20 cellular contexts compared by ENCODE assay signal in the genomic region with DNA sequence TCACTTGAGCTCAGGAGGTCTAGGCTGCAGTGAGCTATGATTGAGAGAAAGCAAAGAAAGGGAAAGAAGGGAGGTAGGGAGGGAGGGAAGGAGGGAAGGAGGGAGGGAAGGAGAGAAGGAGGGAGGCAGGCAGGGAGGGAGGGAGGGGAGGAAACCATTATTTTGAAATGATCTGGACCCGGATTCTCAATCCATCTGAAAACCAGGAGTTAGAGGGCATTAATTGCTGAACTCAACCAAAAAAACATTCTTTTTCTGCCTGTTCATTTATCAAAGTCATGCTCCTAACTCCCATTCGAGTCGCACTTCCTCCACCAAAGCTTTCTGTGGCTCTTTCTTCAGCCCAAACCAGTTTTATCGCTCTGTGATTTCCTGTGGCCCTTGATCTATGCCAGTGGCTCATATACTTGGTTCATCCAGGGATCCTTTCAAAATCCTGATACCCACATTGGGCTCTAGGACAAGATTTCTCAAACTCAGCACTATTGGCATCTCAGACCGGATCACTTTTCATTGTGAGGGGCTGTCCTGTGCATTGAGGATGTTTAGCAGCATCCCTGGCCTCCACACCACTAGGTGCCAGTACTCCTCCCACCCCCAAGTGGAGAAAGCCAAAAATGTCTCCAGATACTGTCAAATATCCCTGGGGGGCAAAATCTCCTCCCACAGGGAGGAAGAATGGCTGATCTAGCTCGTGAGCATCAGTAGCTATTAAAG. TPM values are rescaled to one million over a fixed set of nuclear protein-coding genes. Genes with fewer than 3 reads are reported as not detected.
DNase-seq lines count a peak whose midpoint lies in the region; ATAC-seq and TF ChIP-seq lines count a peak whose summit lies in the region.
"Had no signal": no experiment of that assay in that cellular context is flagged by ENCODE, and none has a peak within 500 bp of the region (broad histone marks: within the 10 kb centered on the region; RNA-seq: fewer than 3 reads in every experiment).

No MANE protein-coding gene starts in this region.

- H2AK5ac ChIP-seq in IMR-90 (ENCODE audit: low read depth, low read length), result 0 out of 2 replicates have a peak overlapping the region, but pooled peaks have one; percentile 25

- H3K14ac ChIP-seq in IMR-90 (replicated peaks; ENCODE audit: low read depth, low read length), result no peak overlapping the region

- no peak overlapping the region for H3K23ac ChIP-seq in IMR-90 (ENCODE audit: low read depth, low read length)

- H3K27ac ChIP-seq in BLaER1 treated with 17β-estradiol and CSF1 and Interleukin-3, amounts not matched to agents 10 nM and 100 nM, result peak overlapping the region in 1 of 11 experiments; percentile 43; a peak in 1 of 22 replicates
- H3K27ac ChIP-seq in IMR-90 (ENCODE audit: insufficient read depth, low read length) (no peak overlapping the region), Panc1 (ENCODE audit: low read length) (no peak overlapping the region), prostate gland (no peak overlapping the region), tibial nerve (no peak overlapping the region)
- no peak overlapping the region for H3K27ac ChIP-seq in CD4-positive, alpha-beta memory T cell (ENCODE audit: low read depth, low read length)
- H3K27ac ChIP-seq: esophagus squamous epithelium, tibial artery had no signal

- TF ChIP-seq RAD21 in IMR-90 (IDR thresholded peaks at IDR 0.05; ENCODE audit: low read length), result no peak

- H3K9me3 Mint-ChIP-seq in CD4-positive, alpha-beta memory T cell, result no peaks in the 10 kb centered on the region
- H3K9me3 Mint-ChIP-seq: activated T-helper 17 cell treated with anti-CD3 and anti-CD28 coated beads, Interleukin-2, amount 50 U/mL, for 72 hours had no signal

- no peak for TF ChIP-seq EP300 in tibial nerve (IDR thresholded peaks at IDR 0.05)

- H3K79me1 ChIP-seq in IMR-90 (ENCODE audit: low read depth in 1 of 2, low read length in 2 of 2), result peaks cover 17% of the 10 kb centered on the region in 2 experiments

- no peak overlapping the region for H2BK120ac ChIP-seq in IMR-90 (ENCODE audit: low read depth, low read length)

- CTCF ChIA-PET in IMR-90 (lab: Yijun Ruan, JAX), result interaction anchor here (0.7 kb wide), 1 partner anchor 63 kb away, joined by 3 read pairs; no protein-coding TSS in a partner anchor
- CTCF ChIA-PET in Panc1 (lab: Charles Lee), result interaction anchor here (0.8 to 0.9 kb wide), 2 partner anchors 50 to 210 kb away, joined by 3 to 4 read pairs; no protein-coding TSS in a partner anchor
- CTCF ChIA-PET in CD4-positive, alpha-beta memory T cell (lab: Charles Lee; ENCODE audit: partially characterized antibody), result interaction anchor here (1.8 kb wide), 1 partner anchor 8 kb away, joined by 5 read pairs; no protein-coding TSS in a partner anchor

- in situ Hi-C loops in IMR-90 (cut with MboI; ENCODE audit: low sequenced_read_pairs), result no loop called here
- in situ Hi-C loops in Panc1 (cut with HindIII; ENCODE audit: low pct_unique_long_range_greater_than_20kb, low sequenced_read_pairs), result no loop called here

- no peak overlapping the region for H4K5ac ChIP-seq in IMR-90 (ENCODE audit: low read depth, low read length)

- dilution Hi-C loops in IMR-90 (cut with HindIII; ENCODE audit: low sequenced_read_pairs, unreplicated experiment), result no loop called here

- no peak overlapping the region for H2AFZ ChIP-seq in IMR-90 (replicated peaks; ENCODE audit: low read length, poor library complexity)

- no peak for TF ChIP-seq CTCF in IMR-90 (conservative IDR thresholded peaks at IDR 0.05; ENCODE audit: low read depth, low read length)
- peak; percentile 30 for TF ChIP-seq CTCF in Panc1 (IDR thresholded peaks at IDR 0.05)
- TF ChIP-seq CTCF in kidney epithelial cell (IDR thresholded peaks at IDR 0.05; ENCODE audit: insufficient read depth, low read length, poor library complexity, severe bottlenecking), result peak; percentile 9
- no peak for TF ChIP-seq CTCF in prostate gland (IDR thresholded peaks at IDR 0.05)
- no peak for TF ChIP-seq CTCF in tibial nerve (IDR thresholded peaks at IDR 0.05)

- H3K27me3 ChIP-seq in BLaER1 treated with 17β-estradiol and CSF1 and Interleukin-3, amounts not matched to agents 10 nM and 100 nM, result no peaks in the 10 kb centered on the region
- H3K27me3 ChIP-seq in IMR-90 (ENCODE audit: control insufficient read depth, insufficient read depth, low read length), result no peaks in the 10 kb centered on the region
- H3K27me3 ChIP-seq in Panc1 (ENCODE audit: control insufficient read depth, insufficient read depth, low read length), result no peaks in the 10 kb centered on the region
- H3K27me3 ChIP-seq in kidney epithelial cell (ENCODE audit: control insufficient read depth, insufficient read depth, low read length), result no peaks in the 10 kb centered on the region
- H3K27me3 ChIP-seq in prostate gland (replicated peaks; ENCODE audit: insufficient read depth), result no peaks in the 10 kb centered on the region
- no peaks in the 10 kb centered on the region for H3K27me3 ChIP-seq in tibial nerve
- H3K27me3 ChIP-seq in CD4-positive, alpha-beta memory T cell (ENCODE audit: insufficient read depth, low read length), result no peaks in the 10 kb centered on the region
- H3K27me3 ChIP-seq: esophagus squamous epithelium, tibial artery had no signal

- peaks cover 16 to 36% (median 28%) of the 10 kb centered on the region in 10 experiments for H3K4me1 ChIP-seq in BLaER1 treated with 17β-estradiol and CSF1 and Interleukin-3, amounts not matched to agents 10 nM and 100 nM
- H3K4me1 ChIP-seq in IMR-90 (ENCODE audit: control insufficient read depth, insufficient read depth, low read length) (peaks cover 11% of the 10 kb centered on the region), Panc1 (ENCODE audit: control insufficient read depth, insufficient read depth, low read length) (peaks cover 31% of the 10 kb centered on the region), prostate gland (replicated peaks) (no peaks in the 10 kb centered on the region), tibial nerve (peaks cover 0 to 32% (median 9%) of the 10 kb centered on the region in 4 donors)
- no peaks in the 10 kb centered on the region for H3K4me1 ChIP-seq in CD4-positive, alpha-beta memory T cell (ENCODE audit: insufficient read depth, low read length)

- H3K4me1 Mint-ChIP-seq in CD4-positive, alpha-beta memory T cell, result no peaks in the 10 kb centered on the region
- H3K4me1 Mint-ChIP-seq: activated CD4-positive, alpha-beta T cell treated with anti-CD3 and anti-CD28 coated beads for 36 hours; activated T-helper 17 cell treated with anti-CD3 and anti-CD28 coated beads, Interleukin-2, amount 50 U/mL, for 72 hours had no signal

- H3K9ac ChIP-seq in BLaER1 treated with 17β-estradiol and CSF1 and Interleukin-3, amounts not matched to agents 10 nM and 100 nM, result no peak overlapping the region
- H3K9ac ChIP-seq in IMR-90 (ENCODE audit: low read depth, low read length), result no peak overlapping the region

- H3K4me2 ChIP-seq in BLaER1 treated with 17β-estradiol and CSF1 and Interleukin-3, amounts not matched to agents 10 nM and 100 nM, result peak overlapping the region; percentile 3 to 61 (median 39); a peak in 19 of 22 replicates
- no peak overlapping the region for H3K4me2 ChIP-seq in IMR-90 (ENCODE audit: low read depth, low read length)

- no peak overlapping the region for H2AK9ac ChIP-seq in IMR-90 (replicated peaks; ENCODE audit: low read depth, low read length, poor library complexity)

- POLR2A ChIA-PET in IMR-90 (lab: Charles Lee; ENCODE audit: unreplicated experiment) (no interaction called here), Panc1 (lab: Charles Lee) (no interaction called here)
- POLR2A ChIA-PET in CD4-positive, alpha-beta memory T cell (lab: Charles Lee; ENCODE audit: partially characterized antibody), result no interaction called here

- no peak overlapping the region for H2BK20ac ChIP-seq in IMR-90 (ENCODE audit: low read depth, low read length)

- H3K9me3 ChIP-seq in BLaER1 treated with 17β-estradiol and CSF1 and Interleukin-3, amounts not matched to agents 10 nM and 100 nM (replicated peaks in 1 of 11), result no peaks in the 10 kb centered on the region
- H3K9me3 ChIP-seq in IMR-90 (ENCODE audit: control insufficient read depth, insufficient read depth, low read length) (no peaks in the 10 kb centered on the region), Panc1 (ENCODE audit: control insufficient read depth, insufficient read depth, low read depth, low read length) (no peaks in the 10 kb centered on the region), prostate gland (no peaks in the 10 kb centered on the region), tibial nerve (no peaks in the 10 kb centered on the region)
- H3K9me3 ChIP-seq in CD4-positive, alpha-beta memory T cell (ENCODE audit: control insufficient read depth in 1 of 2, low read length in 2 of 2), result no peaks in the 10 kb centered on the region
- H3K9me3 ChIP-seq: esophagus squamous epithelium, tibial artery had no signal

- no peak overlapping the region for H3K4ac ChIP-seq in IMR-90 (ENCODE audit: low read depth, low read length)

- no peak overlapping the region for H3K56ac ChIP-seq in IMR-90 (ENCODE audit: extremely low read depth, insufficient read depth, low read length)

- DNase-seq in IMR-90, result no peak
- no peak for DNase-seq in Panc1 (ENCODE audit: low read depth, low spot score)
- no peak for DNase-seq in kidney epithelial cell (ENCODE audit: low read depth)
- DNase-seq in cortex of kidney (lab: John Stamatoyannopoulos, UW), result no peak
- DNase-seq in prostate gland (ENCODE audit: low spot score), result no peak
- no peak for DNase-seq in tibial nerve (ENCODE audit: low spot score in 2 of 2)
- no peak for DNase-seq in CD4-positive, alpha-beta memory T cell
- DNase-seq: activated CD4-positive, alpha-beta T cell treated with anti-CD3 and anti-CD28 coated beads for 36 hours; effector memory CD4-positive, alpha-beta T cell; esophagus squamous epithelium; midbrain; NCI-H1930; small intestine; stimulated activated CD4-positive, alpha-beta T cell treated with anti-CD3 and anti-CD28 coated beads, Interleukin-2, amount 100 ng/mL, for 48 hours; stimulated activated naive CD8-positive, alpha-beta T cell treated with anti-CD3 and anti-CD28 coated beads, Interleukin-15, Interleukin-2, amounts not matched to agents 100 U/mL and 50 U/mL, for 24 hours; T-helper 9 cell; tibial artery had no signal

- no peak overlapping the region for H4K8ac ChIP-seq in IMR-90 (ENCODE audit: low read depth in 2 of 2, low read length in 2 of 2)

- H3K4me3 Mint-ChIP-seq in CD4-positive, alpha-beta memory T cell, result no peak overlapping the region
- H3K4me3 Mint-ChIP-seq: activated CD4-positive, alpha-beta T cell treated with anti-CD3 and anti-CD28 coated beads for 36 hours; activated naive CD8-positive, alpha-beta T cell; activated T-helper 17 cell treated with anti-CD3 and anti-CD28 coated beads, Interleukin-2, amount 50 U/mL, for 72 hours had no signal

- no peaks in the 10 kb centered on the region for H3K36me3 ChIP-seq in BLaER1 treated with 17β-estradiol and CSF1 and Interleukin-3, amounts not matched to agents 10 nM and 100 nM
- H3K36me3 ChIP-seq in IMR-90 (ENCODE audit: control insufficient read depth, insufficient read depth, low read length) (no peaks in the 10 kb centered on the region), Panc1 (ENCODE audit: control insufficient read depth, insufficient read depth, low read length) (no peaks in the 10 kb centered on the region), kidney epithelial cell (ENCODE audit: control insufficient read depth, insufficient read depth, low read length) (no peaks in the 10 kb centered on the region), prostate gland (no peaks in the 10 kb centered on the region), tibial nerve (no peaks in the 10 kb centered on the region)
- H3K36me3 ChIP-seq in CD4-positive, alpha-beta memory T cell (ENCODE audit: insufficient read depth, low read length), result no peaks in the 10 kb centered on the region
- H3K36me3 ChIP-seq: esophagus squamous epithelium, tibial artery had no signal

- H2BK5ac ChIP-seq in IMR-90 (ENCODE audit: low read depth, low read length, poor library complexity, severe bottlenecking), result no peak overlapping the region

- no peak overlapping the region for H3K18ac ChIP-seq in IMR-90 (ENCODE audit: low read depth, low read length)

- no TSS peak for BruUV-seq in IMR-90 (replicated peaks; lab: Mats Ljungman, UMichigan)
- no TSS peak for BruUV-seq in Panc1 (replicated peaks; lab: Mats Ljungman, UMichigan)

- ATAC-seq in IMR-90 (ENCODE audit: low read depth), result no peak
- ATAC-seq in Panc1, result no peak
- ATAC-seq: activated CD4-positive, alpha-beta T cell treated with anti-CD3 and anti-CD28 coated beads for 36 hours; activated T-helper 17 cell treated with anti-CD3 and anti-CD28 coated beads, Interleukin-2, amount 50 U/mL, for 72 hours; stimulated activated naive CD8-positive, alpha-beta T cell treated with anti-CD3 and anti-CD28 coated beads, Interleukin-15, Interleukin-2, amounts not matched to agents 100 U/mL and 50 U/mL, for 24 hours had no signal

- H3K27me3 Mint-ChIP-seq in CD4-positive, alpha-beta memory T cell, result peaks cover 0 to 16% of the 10 kb centered on the region in 2 donors
- H3K27me3 Mint-ChIP-seq: activated naive CD8-positive, alpha-beta T cell had no signal

- WGBS in IMR-90 (ENCODE audit: extremely low coverage in 2 of 2, insufficient read length in 1 of 2), 2 experiments, result 100% methylated on average over 1 of the region's 6 CpGs; no CpG with 5 or more reads in 1 of the 2 experiments
- 72% methylated on average over 6 of the region's 6 CpGs for WGBS in prostate gland
- WGBS in tibial nerve, 2 donors, result 72 to 78% methylated on average over 6 of the region's 6 CpGs

- TF ChIP-seq POLR2A in IMR-90 (IDR thresholded peaks at IDR 0.05; ENCODE audit: low read depth, low read length) (no peak), prostate gland (IDR thresholded peaks at IDR 0.05) (no peak), tibial nerve (IDR thresholded peaks at IDR 0.05) (no peak)

- 0 out of 2 replicates have a peak, but pooled peaks cover 3% of the 10 kb centered on the region for H3K9me1 ChIP-seq in IMR-90 (ENCODE audit: insufficient read depth, low read length)

- no peaks in the 10 kb centered on the region for H3K36me3 Mint-ChIP-seq in CD4-positive, alpha-beta memory T cell
- H3K36me3 Mint-ChIP-seq: activated naive CD8-positive, alpha-beta T cell had no signal

- no peak overlapping the region for H3K4me3 ChIP-seq in BLaER1 treated with 17β-estradiol and CSF1 and Interleukin-3, amounts not matched to agents 10 nM and 100 nM
- H3K4me3 ChIP-seq in IMR-90 (ENCODE audit: insufficient read depth, low read depth, low read length), result no peak overlapping the region
- H3K4me3 ChIP-seq in Panc1 (ENCODE audit: low read depth in 2 of 2, low read length in 2 of 2), result no peak overlapping the region
- H3K4me3 ChIP-seq in kidney epithelial cell (ENCODE audit: low read depth, low read length), result no peak overlapping the region
- H3K4me3 ChIP-seq in prostate gland, result no peak overlapping the region
- no peak overlapping the region for H3K4me3 ChIP-seq in tibial nerve
- no peak overlapping the region for H3K4me3 ChIP-seq in CD4-positive, alpha-beta memory T cell (ENCODE audit: low read length in 2 of 2)
- H3K4me3 ChIP-seq: esophagus squamous epithelium, tibial artery had no signal

- intact Hi-C loops in IMR-90 (cut with micrococcal nuclease) (no loop called here), Panc1 (cut with micrococcal nuclease; ENCODE audit: unreplicated experiment) (no loop called here), prostate gland (cut with DNase I) (no loop called here)
- intact Hi-C loops in CD4-positive, alpha-beta memory T cell (cut with micrococcal nuclease), result no loop called here

- no peak overlapping the region for H2BK15ac ChIP-seq in IMR-90 (ENCODE audit: low read depth, low read length)

- no peak overlapping the region for H4K91ac ChIP-seq in IMR-90 (ENCODE audit: insufficient read depth, low read depth, low read length)

- peak overlapping the region in 1 of 7 donors; percentile 43 for H3K27ac Mint-ChIP-seq in CD4-positive, alpha-beta memory T cell
- H3K27ac Mint-ChIP-seq: activated CD4-positive, alpha-beta T cell treated with anti-CD3 and anti-CD28 coated beads for 36 hours; activated naive CD8-positive, alpha-beta T cell; activated T-helper 17 cell treated with anti-CD3 and anti-CD28 coated beads, Interleukin-2, amount 50 U/mL, for 72 hours had no signal

- no peaks in the 10 kb centered on the region for H4K20me1 ChIP-seq in BLaER1 treated with 17β-estradiol and CSF1 and Interleukin-3, amounts not matched to agents 10 nM and 100 nM
- 0 out of 2 replicates have a peak, but pooled peaks cover 4% of the 10 kb centered on the region for H4K20me1 ChIP-seq in IMR-90 (ENCODE audit: insufficient read depth, low read length)

RNA-seq across cellular contexts. Expression of gene CMTM4, which starts 38.2 kb away (rescaled TPM):
- total RNA-seq in IMR-90 (2012; rRNA removed), result 14.5 and 15.8 TPM in 2 replicates
- polyA plus RNA-seq in IMR-90 (2012; rRNA removed), result 8.3 and 9.0 TPM in 2 replicates
- polyA plus RNA-seq in IMR-90 (2012; cell fraction: cytosol; rRNA removed), result 6.4 and 6.6 TPM in 2 replicates
- polyA plus RNA-seq in IMR-90 (2012; cell fraction: nucleus; rRNA removed; ENCODE audit: low replicate concordance), result 9.1 and 16.7 TPM in 2 replicates
- total RNA-seq in Panc1 (2021; ENCODE audit: unreplicated experiment), result 51.9 TPM
- 33.1 TPM for polyA plus RNA-seq in Panc1 (2012; ENCODE audit: insufficient read length)
- 74.3 and 75.2 TPM in 2 replicates for total RNA-seq in kidney epithelial cell
- total RNA-seq in prostate gland, result 10 to 100 TPM; 46.9 to 57.7 TPM
- 10 to 100 TPM; 14.2 to 22.7 (median 19.6) TPM for total RNA-seq in tibial nerve
- total RNA-seq in CD4-positive, alpha-beta memory T cell, result 1 to 10 TPM; 2.0 to 2.2 TPM
- polyA plus RNA-seq in CD4-positive, alpha-beta memory T cell, result under 1 TPM in 1 of 2 donors, not detected in 1; 0.21 TPM

RNA-seq across cellular contexts. Expression of gene CMTM3, which starts 53.8 kb away (rescaled TPM):
- 4.5 and 4.7 TPM in 2 replicates for total RNA-seq in IMR-90 (2012; rRNA removed)
- 34.6 and 35.5 TPM in 2 replicates for polyA plus RNA-seq in IMR-90 (2012; rRNA removed)
- 14.5 and 50.4 TPM in 2 replicates for polyA plus RNA-seq in IMR-90 (2012; cell fraction: cytosol; rRNA removed)
- 32.0 and 33.9 TPM in 2 replicates for polyA plus RNA-seq in IMR-90 (2012; cell fraction: nucleus; rRNA removed; ENCODE audit: low replicate concordance)
- total RNA-seq in Panc1 (2021; ENCODE audit: unreplicated experiment), result 45.8 TPM
- polyA plus RNA-seq in Panc1 (2012; ENCODE audit: insufficient read length), result 58.3 TPM
- 244 and 292 TPM in 2 replicates for total RNA-seq in kidney epithelial cell
- total RNA-seq in prostate gland, result 100 to 1,000 TPM in 1 of 2 donors, 10 to 100 TPM in 1; 10.7 to 133 TPM
- total RNA-seq in tibial nerve, result 10 to 100 TPM; 19.3 to 43.9 (median 38.5) TPM
- 10 to 100 TPM; 74.2 to 74.3 TPM for total RNA-seq in CD4-positive, alpha-beta memory T cell
- polyA plus RNA-seq in CD4-positive, alpha-beta memory T cell, result 100 to 1,000 TPM in 1 of 2 donors, 10 to 100 TPM in 1; 98.8 to 105 TPM

Comparison
In these comparisons a context has a peak if more than half of its experiments do, and no peak if none do; other contexts are left out.
1. CTCF ChIP-seq: peak in Panc1 (single experiment) and kidney epithelial cell (single experiment); none in IMR-90 (single experiment), prostate gland (0 of 4) and tibial nerve (0 of 5).